1 cellular context compared by ENCODE assay signal in the genomic region with DNA sequence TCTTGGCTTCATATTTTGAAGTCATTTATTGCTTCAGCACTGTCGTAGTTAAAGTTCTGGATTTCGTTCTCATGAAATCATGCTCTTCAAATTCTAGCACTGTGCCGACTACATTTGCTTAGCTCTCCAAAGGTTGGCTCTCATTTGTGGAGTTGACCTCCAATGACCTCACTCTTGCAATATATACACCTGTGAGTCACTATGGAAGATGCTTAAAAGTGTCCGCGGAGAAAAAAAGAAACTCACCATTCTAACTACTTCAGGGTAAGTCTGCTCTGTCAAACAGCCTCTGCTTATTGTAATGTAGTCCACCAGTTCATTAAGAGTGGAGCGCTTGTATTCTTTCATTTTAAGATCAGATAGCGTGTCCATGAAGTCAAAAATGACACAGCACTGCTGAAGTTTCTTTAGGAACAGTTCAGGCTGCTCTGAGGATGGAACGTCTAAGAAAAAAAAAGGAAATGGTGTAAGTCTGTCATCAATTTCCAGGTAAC.
TF ChIP-seq lines count a peak whose summit lies in the region.

No MANE protein-coding gene starts in this region.

TF ChIP-seq in WTC11, 78 proteins besides CTCF, POLR2A, EP300 and RAD21 (continued from another document):
- TF ChIP-seq, protein P1, sequence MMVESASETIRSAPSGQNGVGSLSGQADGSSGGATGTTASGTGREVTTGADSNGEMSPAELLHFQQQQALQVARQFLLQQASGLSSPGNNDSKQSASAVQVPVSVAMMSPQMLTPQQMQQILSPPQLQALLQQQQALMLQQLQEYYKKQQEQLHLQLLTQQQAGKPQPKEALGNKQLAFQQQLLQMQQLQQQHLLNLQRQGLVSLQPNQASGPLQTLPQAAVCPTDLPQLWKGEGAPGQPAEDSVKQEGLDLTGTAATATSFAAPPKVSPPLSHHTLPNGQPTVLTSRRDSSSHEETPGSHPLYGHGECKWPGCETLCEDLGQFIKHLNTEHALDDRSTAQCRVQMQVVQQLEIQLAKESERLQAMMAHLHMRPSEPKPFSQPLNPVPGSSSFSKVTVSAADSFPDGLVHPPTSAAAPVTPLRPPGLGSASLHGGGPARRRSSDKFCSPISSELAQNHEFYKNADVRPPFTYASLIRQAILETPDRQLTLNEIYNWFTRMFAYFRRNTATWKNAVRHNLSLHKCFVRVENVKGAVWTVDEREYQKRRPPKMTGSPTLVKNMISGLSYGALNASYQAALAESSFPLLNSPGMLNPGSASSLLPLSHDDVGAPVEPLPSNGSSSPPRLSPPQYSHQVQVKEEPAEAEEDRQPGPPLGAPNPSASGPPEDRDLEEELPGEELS (CRISPR knock-in tag; IDR thresholded peaks at IDR 0.05), result no peak
- TF ChIP-seq, protein P2, sequence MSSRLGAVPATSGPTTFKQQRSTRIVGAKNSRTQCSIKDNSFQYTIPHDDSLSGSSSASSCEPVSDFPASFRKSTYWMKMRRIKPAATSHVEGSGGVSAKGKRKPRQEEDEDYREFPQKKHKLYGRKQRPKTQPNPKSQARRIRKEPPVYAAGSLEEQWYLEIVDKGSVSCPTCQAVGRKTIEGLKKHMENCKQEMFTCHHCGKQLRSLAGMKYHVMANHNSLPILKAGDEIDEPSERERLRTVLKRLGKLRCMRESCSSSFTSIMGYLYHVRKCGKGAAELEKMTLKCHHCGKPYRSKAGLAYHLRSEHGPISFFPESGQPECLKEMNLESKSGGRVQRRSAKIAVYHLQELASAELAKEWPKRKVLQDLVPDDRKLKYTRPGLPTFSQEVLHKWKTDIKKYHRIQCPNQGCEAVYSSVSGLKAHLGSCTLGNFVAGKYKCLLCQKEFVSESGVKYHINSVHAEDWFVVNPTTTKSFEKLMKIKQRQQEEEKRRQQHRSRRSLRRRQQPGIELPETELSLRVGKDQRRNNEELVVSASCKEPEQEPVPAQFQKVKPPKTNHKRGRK (CRISPR knock-in tag; IDR thresholded peaks at IDR 0.05; ENCODE audit: borderline replicate concordance), result no peak
- TF ChIP-seq OVOL2 (CRISPR knock-in tag; IDR thresholded peaks at IDR 0.05; ENCODE audit: borderline replicate concordance) (no peak), NFE2L1 (CRISPR knock-in tag; IDR thresholded peaks at IDR 0.05) (no peak), RORB (CRISPR knock-in tag; IDR thresholded peaks at IDR 0.05) (no peak), GTF2I (CRISPR knock-in tag; conservative IDR thresholded peaks at IDR 0.05) (no peak), ZNF263 (CRISPR knock-in tag; IDR thresholded peaks at IDR 0.05; ENCODE audit: low read depth) (no peak)
- TF ChIP-seq, protein P3, sequence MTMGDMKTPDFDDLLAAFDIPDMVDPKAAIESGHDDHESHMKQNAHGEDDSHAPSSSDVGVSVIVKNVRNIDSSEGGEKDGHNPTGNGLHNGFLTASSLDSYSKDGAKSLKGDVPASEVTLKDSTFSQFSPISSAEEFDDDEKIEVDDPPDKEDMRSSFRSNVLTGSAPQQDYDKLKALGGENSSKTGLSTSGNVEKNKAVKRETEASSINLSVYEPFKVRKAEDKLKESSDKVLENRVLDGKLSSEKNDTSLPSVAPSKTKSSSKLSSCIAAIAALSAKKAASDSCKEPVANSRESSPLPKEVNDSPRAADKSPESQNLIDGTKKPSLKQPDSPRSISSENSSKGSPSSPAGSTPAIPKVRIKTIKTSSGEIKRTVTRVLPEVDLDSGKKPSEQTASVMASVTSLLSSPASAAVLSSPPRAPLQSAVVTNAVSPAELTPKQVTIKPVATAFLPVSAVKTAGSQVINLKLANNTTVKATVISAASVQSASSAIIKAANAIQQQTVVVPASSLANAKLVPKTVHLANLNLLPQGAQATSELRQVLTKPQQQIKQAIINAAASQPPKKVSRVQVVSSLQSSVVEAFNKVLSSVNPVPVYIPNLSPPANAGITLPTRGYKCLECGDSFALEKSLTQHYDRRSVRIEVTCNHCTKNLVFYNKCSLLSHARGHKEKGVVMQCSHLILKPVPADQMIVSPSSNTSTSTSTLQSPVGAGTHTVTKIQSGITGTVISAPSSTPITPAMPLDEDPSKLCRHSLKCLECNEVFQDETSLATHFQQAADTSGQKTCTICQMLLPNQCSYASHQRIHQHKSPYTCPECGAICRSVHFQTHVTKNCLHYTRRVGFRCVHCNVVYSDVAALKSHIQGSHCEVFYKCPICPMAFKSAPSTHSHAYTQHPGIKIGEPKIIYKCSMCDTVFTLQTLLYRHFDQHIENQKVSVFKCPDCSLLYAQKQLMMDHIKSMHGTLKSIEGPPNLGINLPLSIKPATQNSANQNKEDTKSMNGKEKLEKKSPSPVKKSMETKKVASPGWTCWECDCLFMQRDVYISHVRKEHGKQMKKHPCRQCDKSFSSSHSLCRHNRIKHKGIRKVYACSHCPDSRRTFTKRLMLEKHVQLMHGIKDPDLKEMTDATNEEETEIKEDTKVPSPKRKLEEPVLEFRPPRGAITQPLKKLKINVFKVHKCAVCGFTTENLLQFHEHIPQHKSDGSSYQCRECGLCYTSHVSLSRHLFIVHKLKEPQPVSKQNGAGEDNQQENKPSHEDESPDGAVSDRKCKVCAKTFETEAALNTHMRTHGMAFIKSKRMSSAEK (CRISPR knock-in tag; IDR thresholded peaks at IDR 0.05; ENCODE audit: borderline replicate concordance), result no peak
- TF ChIP-seq, protein P4, sequence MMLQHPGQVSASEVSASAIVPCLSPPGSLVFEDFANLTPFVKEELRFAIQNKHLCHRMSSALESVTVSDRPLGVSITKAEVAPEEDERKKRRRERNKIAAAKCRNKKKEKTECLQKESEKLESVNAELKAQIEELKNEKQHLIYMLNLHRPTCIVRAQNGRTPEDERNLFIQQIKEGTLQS (CRISPR knock-in tag; conservative IDR thresholded peaks at IDR 0.05), result no peak
- TF ChIP-seq, protein P5, sequence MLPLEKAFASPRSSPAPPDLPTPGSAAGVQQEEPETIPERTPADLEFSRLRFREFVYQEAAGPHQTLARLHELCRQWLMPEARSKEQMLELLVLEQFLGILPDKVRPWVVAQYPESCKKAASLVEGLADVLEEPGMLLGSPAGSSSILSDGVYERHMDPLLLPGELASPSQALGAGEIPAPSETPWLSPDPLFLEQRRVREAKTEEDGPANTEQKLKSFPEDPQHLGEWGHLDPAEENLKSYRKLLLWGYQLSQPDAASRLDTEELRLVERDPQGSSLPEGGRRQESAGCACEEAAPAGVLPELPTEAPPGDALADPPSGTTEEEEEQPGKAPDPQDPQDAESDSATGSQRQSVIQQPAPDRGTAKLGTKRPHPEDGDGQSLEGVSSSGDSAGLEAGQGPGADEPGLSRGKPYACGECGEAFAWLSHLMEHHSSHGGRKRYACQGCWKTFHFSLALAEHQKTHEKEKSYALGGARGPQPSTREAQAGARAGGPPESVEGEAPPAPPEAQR (CRISPR knock-in tag; IDR thresholded peaks at IDR 0.05), result no peak
- TF ChIP-seq, protein P6, sequence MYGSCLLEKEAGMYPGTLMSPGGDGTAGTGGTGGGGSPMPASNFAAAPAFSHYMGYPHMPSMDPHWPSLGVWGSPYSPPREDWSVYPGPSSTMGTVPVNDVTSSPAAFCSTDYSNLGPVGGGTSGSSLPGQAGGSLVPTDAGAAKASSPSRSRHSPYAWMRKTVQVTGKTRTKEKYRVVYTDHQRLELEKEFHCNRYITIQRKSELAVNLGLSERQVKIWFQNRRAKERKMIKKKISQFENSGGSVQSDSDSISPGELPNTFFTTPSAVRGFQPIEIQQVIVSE (CRISPR knock-in tag; IDR thresholded peaks at IDR 0.05; ENCODE audit: borderline replicate concordance), result no peak
